ENCODE assay signal across 24 cellular contexts in the genomic region with DNA sequence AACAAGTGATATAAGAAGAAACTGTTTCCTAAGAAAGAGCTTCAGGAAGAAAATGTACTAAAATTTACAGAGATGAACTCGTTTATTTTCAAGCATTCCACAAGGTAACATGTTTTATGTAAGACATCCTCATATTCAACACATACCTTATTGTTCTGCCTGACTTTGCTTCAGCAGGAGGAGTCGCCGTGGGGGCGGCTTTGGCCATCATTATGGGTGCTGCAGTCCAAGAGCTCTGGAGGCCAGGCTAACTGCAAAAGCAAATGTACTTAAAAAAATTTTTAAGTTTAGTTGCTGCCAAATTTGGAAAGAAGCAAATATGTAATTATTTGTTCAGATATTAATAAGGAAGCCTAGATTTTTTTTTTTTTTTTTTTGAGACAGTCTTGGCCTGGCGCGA. TPM values are rescaled to one million over a fixed set of nuclear protein-coding genes. Genes with fewer than 3 reads are reported as not detected.
DNase-seq lines count a peak whose midpoint lies in the region; ATAC-seq and TF ChIP-seq lines count a peak whose summit lies in the region.
"Had no signal": no experiment of that assay in that cellular context is flagged by ENCODE, and none has a peak within 500 bp of the region (broad histone marks: within the 10 kb centered on the region; RNA-seq: fewer than 3 reads in every experiment).

No MANE protein-coding gene starts in this region.

- ATAC-seq in Right ventricle myocardium inferior (no peak), left ventricle myocardium superior (no peak), aorta (ENCODE audit: low FRiP score) (no peak), GM21737 (IDR thresholded peaks at IDR 0.05; ENCODE audit: unreplicated experiment) (no peak)
- ATAC-seq: GM12878, HCT116, heart right ventricle, WTC11 had no signal

- TF ChIP-seq CTCF in HFFc6 (IDR thresholded peaks at IDR 0.05) (no peak), tibial nerve (IDR thresholded peaks at IDR 0.05) (no peak)

- no peak for TF ChIP-seq POLR2A in tibial nerve (IDR thresholded peaks at IDR 0.05)

- H3K27me3 ChIP-seq in tibial nerve (no peaks in the 10 kb centered on the region), aorta (ENCODE audit: control insufficient read depth in 1 of 2, insufficient read depth in 2 of 2, low read length in 1 of 2) (no peaks in the 10 kb centered on the region)
- H3K27me3 ChIP-seq: heart right ventricle had no signal

- H3K27ac Mint-ChIP-seq in HFFc6, result peak overlapping the region; percentile 37
- peak overlapping the region; percentile 85 for H3K27ac Mint-ChIP-seq in dendritic cell treated with granulocyte-macrophage colony-stimulating factor and Interleukin-4, amounts not matched to agents 40 ng/mL and 50 ng/mL, for 4 days
- H3K27ac Mint-ChIP-seq: progenitor cell of endocrine pancreas, WTC11 had no signal

- DNase-seq in Right ventricle myocardium inferior (ENCODE audit: missing footprints), result peak; percentile 64
- DNase-seq in left ventricle myocardium superior, result no peak
- DNase-seq in HFFc6, result no peak
- DNase-seq in tibial nerve (ENCODE audit: low spot score in 2 of 2), result no peak
- DNase-seq in aorta, result no peak
- DNase-seq: activated CD8-positive, alpha-beta memory T cell treated with anti-CD3 and anti-CD28 coated beads for 24 hours; central memory CD4-positive, alpha-beta T cell; COR-L47; DND-41; heart right ventricle; midbrain; MM.1S; NCI-H1436; NCI-H524; NK-92 treated with Interleukin-12 subunit alpha and Interleukin-12 subunit beta, amount 100 ng/mL, for 24 hours; stimulated activated CD4-positive, alpha-beta T cell treated with anti-CD3 and anti-CD28 coated beads, Interleukin-1b, Interleukin-23, amount 100 ng/mL, for 48 hours had no signal

- no peaks in the 10 kb centered on the region; the same call in 1 of the 2 replicates for H3K27me3 Mint-ChIP-seq in HFFc6 (ENCODE audit: insufficient read depth)
- H3K27me3 Mint-ChIP-seq in dendritic cell treated with granulocyte-macrophage colony-stimulating factor and Interleukin-4, amounts not matched to agents 40 ng/mL and 50 ng/mL, for 4 days, result no peaks in the 10 kb centered on the region
- H3K27me3 Mint-ChIP-seq: progenitor cell of endocrine pancreas had no signal

- no peaks in the 10 kb centered on the region for H3K9me3 Mint-ChIP-seq in HFFc6
- no peaks in the 10 kb centered on the region for H3K9me3 Mint-ChIP-seq in dendritic cell treated with granulocyte-macrophage colony-stimulating factor and Interleukin-4, amounts not matched to agents 40 ng/mL and 50 ng/mL, for 4 days

- H3K9me3 ChIP-seq in tibial nerve (no peaks in the 10 kb centered on the region), aorta (ENCODE audit: control insufficient read depth, low read length) (no peaks in the 10 kb centered on the region)
- H3K9me3 ChIP-seq: heart right ventricle, thoracic aorta had no signal

- H3K4me1 Mint-ChIP-seq in HFFc6 (ENCODE audit: low read depth), result peaks cover 32% of the 10 kb centered on the region
- peaks cover 33% of the 10 kb centered on the region for H3K4me1 Mint-ChIP-seq in dendritic cell treated with granulocyte-macrophage colony-stimulating factor and Interleukin-4, amounts not matched to agents 40 ng/mL and 50 ng/mL, for 4 days (ENCODE audit: low read depth)

- no peak for TF ChIP-seq EP300 in tibial nerve (IDR thresholded peaks at IDR 0.05)

- H3K36me3 Mint-ChIP-seq in HFFc6 (ENCODE audit: low read depth), result no peaks in the 10 kb centered on the region; the same call in 1 of the 2 replicates
- peaks cover 10% of the 10 kb centered on the region for H3K36me3 Mint-ChIP-seq in dendritic cell treated with granulocyte-macrophage colony-stimulating factor and Interleukin-4, amounts not matched to agents 40 ng/mL and 50 ng/mL, for 4 days (ENCODE audit: low read depth)
- H3K36me3 Mint-ChIP-seq: WTC11 had no signal

- H3K4me3 ChIP-seq in tibial nerve (no peak overlapping the region), aorta (ENCODE audit: low read length in 2 of 2) (no peak overlapping the region)
- H3K4me3 ChIP-seq: GM12878, heart right ventricle, SK-N-MC, thoracic aorta had no signal

- no peak overlapping the region for H3K4me3 Mint-ChIP-seq in HFFc6
- no peak overlapping the region for H3K4me3 Mint-ChIP-seq in dendritic cell treated with granulocyte-macrophage colony-stimulating factor and Interleukin-4, amounts not matched to agents 40 ng/mL and 50 ng/mL, for 4 days
- H3K4me3 Mint-ChIP-seq: WTC11 had no signal

- H3K4me1 ChIP-seq in tibial nerve (peaks cover 4 to 47% (median 29%) of the 10 kb centered on the region in 4 donors), aorta (ENCODE audit: control insufficient read depth in 1 of 2, insufficient read depth in 2 of 2, low read length in 2 of 2) (no peaks in the 10 kb centered on the region)

- intact Hi-C loops in Right ventricle myocardium inferior (cut with DNase I), result loop anchor here (10.0 kb wide), 1 partner anchor 259 kb away; no protein-coding TSS in a partner anchor
- intact Hi-C loops in left ventricle myocardium superior (cut with micrococcal nuclease), result no loop called here
- intact Hi-C loops in dendritic cell treated with granulocyte-macrophage colony-stimulating factor and Interleukin-4, amounts not matched to agents 40 ng/mL and 50 ng/mL, for 4 days (cut with micrococcal nuclease), result no loop called here
- intact Hi-C loops in aorta (cut with DNase I), result no loop called here

- 54 to 64% methylated on average over 6 of the region's 6 CpGs for WGBS in tibial nerve, 2 donors
- WGBS in aorta, 2 donors, result 81 to 91% methylated on average over 6 of the region's 6 CpGs

- no peaks in the 10 kb centered on the region for H3K36me3 ChIP-seq in tibial nerve
- H3K36me3 ChIP-seq in aorta (ENCODE audit: control insufficient read depth in 1 of 2, insufficient read depth in 2 of 2, low read length in 1 of 2), result no peaks in the 10 kb centered on the region
- H3K36me3 ChIP-seq: thoracic aorta had no signal

- H3K27ac ChIP-seq in tibial nerve (peak overlapping the region in 3 of 4 donors; percentile 85 to 92 (median 91)), aorta (ENCODE audit: low read depth in 1 of 2, low read length in 2 of 2) (no peak overlapping the region)
- H3K27ac ChIP-seq: SK-N-MC had no signal

RNA-seq across cellular contexts. Expression of a gene that starts 4.1 kb away (rescaled TPM):
- total RNA-seq in Right ventricle myocardium inferior (96.1 TPM), left ventricle myocardium superior (108 TPM), tibial nerve (100 to 1,000 TPM; 102 to 178 (median 127) TPM), aorta (100 to 1,000 TPM in 1 of 2 donors, 10 to 100 TPM in 1; 90.6 to 110 TPM)
- 10 to 100 TPM; 81.5 to 97.0 (median 89.6) TPM for total RNA-seq in HFFc6 (2021; fragmentation: NEBNext Ultra II Directional; extraction: Animal tissue kit (Norgen Biotek cat#: 25700))
- polyA plus RNA-seq in aorta, result 100 to 1,000 TPM in 1 of 2 donors, 10 to 100 TPM in 1; 28.4 to 171 TPM

RNA-seq across cellular contexts. Expression of a gene that starts 13.7 kb away (rescaled TPM):
- total RNA-seq in Right ventricle myocardium inferior (64.9 TPM), left ventricle myocardium superior (75.2 TPM), tibial nerve (100 to 1,000 TPM; 104 to 177 (median 112) TPM), aorta (100 to 1,000 TPM; 124 to 139 TPM)
- total RNA-seq in HFFc6 (2021; fragmentation: NEBNext Ultra II Directional; extraction: Animal tissue kit (Norgen Biotek cat#: 25700)), result 100 to 1,000 TPM; 110 to 120 (median 116) TPM
- 10 to 100 TPM; 34.6 to 56.0 TPM for polyA plus RNA-seq in aorta

RNA-seq across cellular contexts. Expression of a gene that starts 56.4 kb away (rescaled TPM):
- total RNA-seq in Right ventricle myocardium inferior, result 1,162 TPM
- 1,029 TPM for total RNA-seq in left ventricle myocardium superior
- total RNA-seq in HFFc6 (2021; fragmentation: NEBNext Ultra II Directional; extraction: Animal tissue kit (Norgen Biotek cat#: 25700)), result 1,000 to 10,000 TPM; 1,572 to 1,808 (median 1,628) TPM
- 1,000 to 10,000 TPM; 5,811 to 9,745 (median 6,935) TPM for total RNA-seq in tibial nerve
- 1,000 to 10,000 TPM; 1,505 to 1,678 TPM for total RNA-seq in aorta
- 1,000 to 10,000 TPM; 4,359 to 6,820 TPM for polyA plus RNA-seq in aorta

Comparison
In these comparisons a context has a peak if more than half of its experiments do, and no peak if none do; other contexts are left out.
1. H3K27ac ChIP-seq: peak in tibial nerve (3 of 4); none in aorta (0 of 2).